ENCODE assay signal across 9 cellular contexts in the genomic region with DNA sequence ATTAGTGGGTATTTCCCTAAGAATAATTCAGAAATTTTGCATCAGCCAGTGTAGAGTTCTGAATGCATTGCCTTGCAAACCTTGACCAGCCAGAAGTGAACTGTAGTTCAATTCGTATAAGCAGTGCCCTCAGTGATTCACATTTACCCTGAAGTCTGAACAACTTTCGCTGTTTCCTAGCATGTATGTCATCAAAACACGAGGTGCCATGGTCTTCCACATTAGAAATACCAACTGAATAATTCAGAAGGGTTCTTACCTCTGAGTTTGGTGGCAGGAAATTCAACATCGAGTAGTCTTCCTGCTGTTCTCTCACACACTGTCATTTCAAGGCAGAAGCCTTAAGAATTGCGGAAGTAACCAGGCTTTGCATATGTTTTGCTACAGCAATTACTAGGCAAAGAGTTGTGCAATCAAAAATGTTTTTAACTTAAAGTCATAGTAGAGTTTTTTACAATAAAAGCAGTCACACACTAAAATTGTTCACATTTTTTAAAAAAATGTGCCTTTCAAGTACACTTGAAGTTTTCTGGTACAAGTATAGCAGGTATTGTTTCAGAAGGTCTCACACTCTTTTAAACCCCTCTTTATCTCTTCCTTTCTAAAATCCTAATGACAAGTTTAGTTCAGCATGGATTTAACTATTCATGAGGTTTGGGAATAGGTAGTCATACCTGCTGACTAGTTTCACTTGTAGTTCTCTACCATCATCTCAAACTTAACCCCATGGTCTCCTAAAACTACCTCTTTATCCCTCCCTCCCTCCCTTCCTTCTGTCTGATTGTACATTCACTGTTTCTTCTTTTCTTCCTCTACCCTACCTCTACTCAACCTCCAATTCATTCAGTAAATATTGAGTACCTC.
DNase-seq lines count a peak whose midpoint lies in the region; ATAC-seq and TF ChIP-seq lines count a peak whose summit lies in the region.
"Had no signal": no experiment of that assay in that cellular context is flagged by ENCODE, and none has a peak within 500 bp of the region (broad histone marks: within the 10 kb centered on the region; RNA-seq: fewer than 3 reads in every experiment).

No MANE protein-coding gene starts in this region.

- H2AFZ ChIP-seq in GM23338, result no peak overlapping the region

- ATAC-seq in GM23338, result no peak
- ATAC-seq: A549 had no signal

- no peaks in the 10 kb centered on the region for H3F3A ChIP-seq in GM23338 (replicated peaks; ENCODE audit: low read depth)

- H3K36me3 Mint-ChIP-seq in GM23338 (ENCODE audit: low read depth), result 0 out of 3 replicates have a peak, but pooled peaks cover 3% of the 10 kb centered on the region

- peak; percentile 22 for TF ChIP-seq POLR2A in NB4 (IDR thresholded peaks at IDR 0.05; ENCODE audit: extremely low read depth, insufficient read length)

- peak overlapping the region; percentile 53; the same call in 1 of the 2 replicates for H3K27ac ChIP-seq in GM23338 (ENCODE audit: low read depth)
- H3K27ac ChIP-seq: A549 had no signal

- no peak overlapping the region for H3K4me3 ChIP-seq in GM23338
- peak overlapping the region; percentile 60 for H3K4me3 ChIP-seq in NB4 (ENCODE audit: low read depth, low read length)
- H3K4me3 ChIP-seq: A549 had no signal

- H3K4me2 ChIP-seq in GM23338, result no peak overlapping the region
- H3K4me2 ChIP-seq: A549 had no signal

- no peaks in the 10 kb centered on the region for H3K79me2 ChIP-seq in GM23338 (replicated peaks; ENCODE audit: insufficient read depth)

- no peaks in the 10 kb centered on the region for H3K27me3 ChIP-seq in GM23338 (ENCODE audit: insufficient read depth)

- H3K4me1 Mint-ChIP-seq in GM23338, result peaks cover 8% of the 10 kb centered on the region; the same call in 2 of the 3 replicates

- peak; percentile 16 for DNase-seq in activated CD4-positive, alpha-beta T cell treated with anti-CD3 and anti-CD28 coated beads for 48 hours
- no peak for DNase-seq in activated CD4-positive, alpha-beta T cell treated with anti-CD3 and anti-CD28 coated beads for 4 hours
- DNase-seq in GM23338 (ENCODE audit: low spot score) (no peak), NB4 (ENCODE audit: low read depth) (peak; percentile 94), fibroblast of peridontal ligament (ENCODE audit: extremely low read depth) (peak; percentile 79), DMS 273 (lab: John Stamatoyannopoulos, UW; ENCODE audit: unreplicated experiment) (no peak), SHP77 treated with DMSO at 0.1 percent for 48 hours (lab: John Stamatoyannopoulos, UW) (no peak), retina (no peak)

- no peaks in the 10 kb centered on the region for H3K9me3 Mint-ChIP-seq in GM23338

- no peaks in the 10 kb centered on the region; the same call in 1 of the 2 replicates for H3K36me3 ChIP-seq in GM23338 (ENCODE audit: insufficient read depth)

- no peaks in the 10 kb centered on the region for H3K27me3 Mint-ChIP-seq in GM23338 (ENCODE audit: insufficient read depth, low read depth, poor library complexity)

- H4K20me1 ChIP-seq in GM23338 (replicated peaks; ENCODE audit: insufficient read depth), result no peaks in the 10 kb centered on the region

- TF ChIP-seq CTCF in GM23338 (conservative IDR thresholded peaks at IDR 0.05; ENCODE audit: low read depth in 2 of 2) (no peak), NB4 (IDR thresholded peaks at IDR 0.05; ENCODE audit: low read depth, low read length) (no peak)

- H3K27ac Mint-ChIP-seq in GM23338, result no peak overlapping the region; the same call in 1 of the 2 replicates

- H3K9me2 ChIP-seq in GM23338 (ENCODE audit: insufficient read depth), result no peaks in the 10 kb centered on the region

- H3K4me3 Mint-ChIP-seq in GM23338, result no peak overlapping the region

- H3K4me1 ChIP-seq in GM23338 (ENCODE audit: insufficient read depth), result peaks cover 8% of the 10 kb centered on the region; the same call in 1 of the 2 replicates
- H3K4me1 ChIP-seq: A549 had no signal

TF ChIP-seq in GM23338, 12 proteins besides CTCF, POLR2A, EP300 and RAD21 (continues in another document):
- TF ChIP-seq, protein P1, sequence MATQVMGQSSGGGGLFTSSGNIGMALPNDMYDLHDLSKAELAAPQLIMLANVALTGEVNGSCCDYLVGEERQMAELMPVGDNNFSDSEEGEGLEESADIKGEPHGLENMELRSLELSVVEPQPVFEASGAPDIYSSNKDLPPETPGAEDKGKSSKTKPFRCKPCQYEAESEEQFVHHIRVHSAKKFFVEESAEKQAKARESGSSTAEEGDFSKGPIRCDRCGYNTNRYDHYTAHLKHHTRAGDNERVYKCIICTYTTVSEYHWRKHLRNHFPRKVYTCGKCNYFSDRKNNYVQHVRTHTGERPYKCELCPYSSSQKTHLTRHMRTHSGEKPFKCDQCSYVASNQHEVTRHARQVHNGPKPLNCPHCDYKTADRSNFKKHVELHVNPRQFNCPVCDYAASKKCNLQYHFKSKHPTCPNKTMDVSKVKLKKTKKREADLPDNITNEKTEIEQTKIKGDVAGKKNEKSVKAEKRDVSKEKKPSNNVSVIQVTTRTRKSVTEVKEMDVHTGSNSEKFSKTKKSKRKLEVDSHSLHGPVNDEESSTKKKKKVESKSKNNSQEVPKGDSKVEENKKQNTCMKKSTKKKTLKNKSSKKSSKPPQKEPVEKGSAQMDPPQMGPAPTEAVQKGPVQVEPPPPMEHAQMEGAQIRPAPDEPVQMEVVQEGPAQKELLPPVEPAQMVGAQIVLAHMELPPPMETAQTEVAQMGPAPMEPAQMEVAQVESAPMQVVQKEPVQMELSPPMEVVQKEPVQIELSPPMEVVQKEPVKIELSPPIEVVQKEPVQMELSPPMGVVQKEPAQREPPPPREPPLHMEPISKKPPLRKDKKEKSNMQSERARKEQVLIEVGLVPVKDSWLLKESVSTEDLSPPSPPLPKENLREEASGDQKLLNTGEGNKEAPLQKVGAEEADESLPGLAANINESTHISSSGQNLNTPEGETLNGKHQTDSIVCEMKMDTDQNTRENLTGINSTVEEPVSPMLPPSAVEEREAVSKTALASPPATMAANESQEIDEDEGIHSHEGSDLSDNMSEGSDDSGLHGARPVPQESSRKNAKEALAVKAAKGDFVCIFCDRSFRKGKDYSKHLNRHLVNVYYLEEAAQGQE (IDR thresholded peaks at IDR 0.05; ENCODE audit: unreplicated experiment), result no peak
- TF ChIP-seq ZNF331 (CRISPR knock-in tag; IDR thresholded peaks at IDR 0.05; ENCODE audit: low read depth) (no peak), ZNF114 (CRISPR knock-in tag; IDR thresholded peaks at IDR 0.05) (no peak), POLR2AphosphoS5 (IDR thresholded peaks at IDR 0.05; ENCODE audit: low read depth) (no peak), CREB1 (CRISPR knock-in tag; IDR thresholded peaks at IDR 0.05; ENCODE audit: low read depth) (no peak), NANOG (IDR thresholded peaks at IDR 0.05; ENCODE audit: borderline replicate concordance) (no peak)

Comparison
In these comparisons a context has a peak if more than half of its experiments do, and no peak if none do; other contexts are left out.
1. DNase-seq: peak in activated CD4-positive, alpha-beta T cell treated with anti-CD3 and anti-CD28 coated beads for 48 hours (single experiment), NB4 (single experiment) and fibroblast of peridontal ligament (single experiment); none in activated CD4-positive, alpha-beta T cell treated with anti-CD3 and anti-CD28 coated beads for 4 hours (0 of 2), GM23338 (single experiment), DMS 273 (single experiment), SHP77 treated with DMSO at 0.1 percent for 48 hours (single experiment) and retina (single experiment).